In genomic region chr10:131041361-131041916, GRCh38 we compare ENCODE assay signal across 15 cellular contexts.
"Had no signal": no experiment of that assay in that cellular context is flagged by ENCODE, and none has a peak within 500 bp of the region (broad histone marks: within the 10 kb centered on the region; RNA-seq: fewer than 3 reads in every experiment).

No MANE protein-coding gene starts in this region.

- DNase-seq: activated B cell treated with CpG ODN at 0.5 μM for 24 hours; activated CD4-positive, alpha-beta T cell treated with anti-CD3 and anti-CD28 coated beads for 48 hours; activated CD8-positive, alpha-beta memory T cell treated with anti-CD3 and anti-CD28 coated beads, Interleukin-2, amount 50 U/mL, for 48 hours; activated CD8-positive, alpha-beta T cell treated with anti-CD3 and anti-CD28 coated beads for 36 hours; activated gamma-delta T cell; activated T-cell treated with anti-CD3 and anti-CD28 coated beads, Interleukin-2, amount 50 U/mL, for 72 hours; colonic mucosa; midbrain; psoas muscle; right lobe of liver; stimulated activated naive CD8-positive, alpha-beta T cell treated with anti-CD3 and anti-CD28 coated beads, Interleukin-15, amount 100 ng/mL, for 72 hours had no signal

- H3K9me3 ChIP-seq: colonic mucosa, gastroesophageal sphincter, psoas muscle, right lobe of liver had no signal

- H3K4me1 ChIP-seq: colonic mucosa, gastroesophageal sphincter, psoas muscle, right lobe of liver had no signal

- FAIRE-seq: endometrium had no signal

- H3K36me3 ChIP-seq: cardiac muscle cell, colonic mucosa, gastroesophageal sphincter, right lobe of liver had no signal

- H3K4me2 ChIP-seq: smooth muscle cell had no signal

- H3K27ac ChIP-seq: cardiac muscle cell, colonic mucosa, gastroesophageal sphincter, psoas muscle, right lobe of liver had no signal

- H3K4me3 ChIP-seq: cardiac muscle cell, colonic mucosa, gastroesophageal sphincter, psoas muscle, right lobe of liver, smooth muscle cell had no signal
